22 cellular contexts compared by ENCODE assay signal in genomic region chr1:221437924-221438323, GRCh38.
DNase-seq lines count a peak whose midpoint lies in the region; ATAC-seq and TF ChIP-seq lines count a peak whose summit lies in the region.
"Had no signal": no experiment of that assay in that cellular context is flagged by ENCODE, and none has a peak within 500 bp of the region (broad histone marks: within the 10 kb centered on the region; RNA-seq: fewer than 3 reads in every experiment).

No MANE protein-coding gene starts in this region.

- CTCF ChIA-PET in activated CD8-positive, alpha-beta T cell treated with anti-CD3 and anti-CD28 coated beads for 36 hours (lab: Charles Lee) = interaction anchor here (1.4 to 2.2 kb wide), 2 partner anchors 8 to 174 kb away, joined by 4 to 7 read pairs; no protein-coding TSS in a partner anchor
- CTCF ChIA-PET in activated CD8-positive, alpha-beta T cell treated with anti-CD3 and anti-CD28 coated beads, Interleukin-2, amount 10 ng/mL, durations not matched to agents 7 days and 5 days (lab: Charles Lee) = no interaction called here
- CTCF ChIA-PET in Caco-2 (lab: Charles Lee) = no interaction called here

- H3K27ac ChIP-seq in psoas muscle = peak overlapping the region; percentile 89

- H3K36me3 ChIP-seq in psoas muscle (ENCODE audit: insufficient read depth in 1 of 2, low read depth in 1 of 2) (no peaks in the 10 kb centered on the region), Caco-2 (ENCODE audit: control insufficient read depth, insufficient read depth, low read length) (no peaks in the 10 kb centered on the region)

- H3K9me3 Mint-ChIP-seq in activated CD8-positive, alpha-beta T cell treated with anti-CD3 and anti-CD28 coated beads for 36 hours = no peaks in the 10 kb centered on the region
- H3K9me3 Mint-ChIP-seq in activated CD8-positive, alpha-beta T cell treated with anti-CD3 and anti-CD28 coated beads, Interleukin-2, amount 10 ng/mL, durations not matched to agents 7 days and 5 days (ENCODE audit: insufficient read depth) = no peaks in the 10 kb centered on the region
- H3K9me3 Mint-ChIP-seq in Caco-2 (ENCODE audit: unreplicated experiment) = no peaks in the 10 kb centered on the region
- H3K9me3 Mint-ChIP-seq: activated naive CD4-positive, alpha-beta T cell treated with anti-CD3 and anti-CD28 coated beads, Interleukin-2, amount 50 U/mL, for 72 hours; central memory CD8-positive, alpha-beta T cell; nephron progenitor cell; stimulated activated naive CD8-positive, alpha-beta T cell treated with anti-CD3 and anti-CD28 coated beads, Interleukin-15, amount 100 ng/mL, for 72 hours; T-helper 2 cell treated with Interferon-gamma antibody and Interleukin-4, amounts not matched to agents 5 μg/mL and 100 μg/mL, for 36 hours had no signal

- ATAC-seq in activated CD8-positive, alpha-beta T cell treated with anti-CD3 and anti-CD28 coated beads for 36 hours = no peak
- no peak for ATAC-seq in activated CD8-positive, alpha-beta T cell treated with anti-CD3 and anti-CD28 coated beads, Interleukin-2, amount 10 ng/mL, durations not matched to agents 7 days and 5 days
- ATAC-seq in SK-N-SH treated with all-trans-retinoic acid at 6 μM for 48 hours (0 out of 3 replicates have a peak, but pooled peaks have one; percentile 2), psoas muscle (no peak)
- ATAC-seq: activated naive CD4-positive, alpha-beta T cell treated with anti-CD3 and anti-CD28 coated beads, Interleukin-2, amount 50 U/mL, for 72 hours; Right ventricle myocardium inferior; stimulated activated naive CD8-positive, alpha-beta T cell treated with anti-CD3 and anti-CD28 coated beads, Interleukin-15, amount 100 ng/mL, for 72 hours had no signal

- peak overlapping the region; percentile 39 for H3K27ac Mint-ChIP-seq in activated CD8-positive, alpha-beta T cell treated with anti-CD3 and anti-CD28 coated beads for 36 hours
- H3K27ac Mint-ChIP-seq in activated CD8-positive, alpha-beta T cell treated with anti-CD3 and anti-CD28 coated beads, Interleukin-2, amount 10 ng/mL, durations not matched to agents 7 days and 5 days = no peak overlapping the region
- no peak overlapping the region for H3K27ac Mint-ChIP-seq in Caco-2 (ENCODE audit: unreplicated experiment)
- H3K27ac Mint-ChIP-seq: nephron progenitor cell; T-helper 2 cell treated with Interferon-gamma antibody and Interleukin-4, amounts not matched to agents 5 μg/mL and 100 μg/mL, for 36 hours had no signal

- H3K4me3 ChIP-seq in psoas muscle (no peak overlapping the region), Caco-2 (ENCODE audit: low read depth, low read length) (no peak overlapping the region)
- H3K4me3 ChIP-seq: lung had no signal

- TF ChIP-seq CTCF in activated CD8-positive, alpha-beta T cell treated with anti-CD3 and anti-CD28 coated beads for 36 hours (IDR thresholded peaks at IDR 0.05) = no peak
- TF ChIP-seq CTCF in psoas muscle (IDR thresholded peaks at IDR 0.05) (no peak), Caco-2 (IDR thresholded peaks at IDR 0.05; ENCODE audit: insufficient read depth in 1 of 2, low read depth in 1 of 2, low read length in 1 of 2, severe bottlenecking in 1 of 2, unreplicated experiment in 1 of 2) (no peak)

- no peaks in the 10 kb centered on the region for H3K36me3 Mint-ChIP-seq in activated CD8-positive, alpha-beta T cell treated with anti-CD3 and anti-CD28 coated beads for 36 hours (ENCODE audit: low read depth)
- no peaks in the 10 kb centered on the region for H3K36me3 Mint-ChIP-seq in activated CD8-positive, alpha-beta T cell treated with anti-CD3 and anti-CD28 coated beads, Interleukin-2, amount 10 ng/mL, durations not matched to agents 7 days and 5 days (ENCODE audit: low read depth)
- H3K36me3 Mint-ChIP-seq in Caco-2 (ENCODE audit: insufficient read depth, unreplicated experiment) = no peaks in the 10 kb centered on the region
- H3K36me3 Mint-ChIP-seq: activated naive CD4-positive, alpha-beta T cell treated with anti-CD3 and anti-CD28 coated beads, Interleukin-2, amount 50 U/mL, for 72 hours; CD4-positive, CD25-positive, alpha-beta regulatory T cell had no signal

- no TSS peak for BruUV-seq in Caco-2 (replicated peaks; lab: Mats Ljungman, UMichigan)

- POLR2A ChIA-PET in activated CD8-positive, alpha-beta T cell treated with anti-CD3 and anti-CD28 coated beads for 36 hours (lab: Charles Lee) = no interaction called here
- POLR2A ChIA-PET in activated CD8-positive, alpha-beta T cell treated with anti-CD3 and anti-CD28 coated beads, Interleukin-2, amount 10 ng/mL, durations not matched to agents 7 days and 5 days (lab: Charles Lee) = no interaction called here
- POLR2A ChIA-PET in Caco-2 (lab: Charles Lee) = no interaction called here

- H3K27me3 Mint-ChIP-seq in activated CD8-positive, alpha-beta T cell treated with anti-CD3 and anti-CD28 coated beads for 36 hours = peaks cover 7% of the 10 kb centered on the region
- peaks cover 3% of the 10 kb centered on the region for H3K27me3 Mint-ChIP-seq in activated CD8-positive, alpha-beta T cell treated with anti-CD3 and anti-CD28 coated beads, Interleukin-2, amount 10 ng/mL, durations not matched to agents 7 days and 5 days (ENCODE audit: low read depth)
- H3K27me3 Mint-ChIP-seq in Caco-2 (ENCODE audit: insufficient read depth, unreplicated experiment) = peaks cover 7% of the 10 kb centered on the region

- peaks cover 14% of the 10 kb centered on the region for H3K4me1 ChIP-seq in psoas muscle
- no peaks in the 10 kb centered on the region for H3K4me1 ChIP-seq in Caco-2

- H3K27me3 ChIP-seq in psoas muscle (ENCODE audit: insufficient read depth in 3 of 3, low read length in 2 of 3) = no peaks in the 10 kb centered on the region
- H3K27me3 ChIP-seq in Caco-2 (replicated peaks; ENCODE audit: control insufficient read depth, insufficient read depth, low read length) = no peaks in the 10 kb centered on the region

- 93 to 94% (median 93%) methylated on average over 5 of the region's 5 CpGs for WGBS in psoas muscle, 3 donors

- H3K9me3 ChIP-seq in psoas muscle = no peaks in the 10 kb centered on the region
- no peaks in the 10 kb centered on the region for H3K9me3 ChIP-seq in Caco-2

- no peak for DNase-seq in activated CD8-positive, alpha-beta T cell treated with anti-CD3 and anti-CD28 coated beads for 36 hours
- DNase-seq in activated CD8-positive, alpha-beta T cell treated with anti-CD3 and anti-CD28 coated beads, Interleukin-2, amount 10 ng/mL, durations not matched to agents 7 days and 5 days = no peak
- DNase-seq in fibroblast of peridontal ligament (ENCODE audit: extremely low read depth) (peak; percentile 38), psoas muscle (no peak), DMS79 treated with DMSO at 0.1 percent for 48 hours (lab: John Stamatoyannopoulos, UW) (no peak), T1000 (lab: John Stamatoyannopoulos, UW) (no peak), Caco-2 (no peak)
- DNase-seq: activated CD4-positive, CD25-positive, alpha-beta regulatory T cell treated with anti-CD3 and anti-CD28 coated beads, Interleukin-2, amount 50 U/mL, for 72 hours; activated CD8-positive, alpha-beta memory T cell treated with anti-CD3 and anti-CD28 coated beads, Interleukin-2, amount 50 U/mL, for 48 hours; Karpas-422; NCI-H1417; NCI-H226; nephron progenitor cell; NK-92 treated with Interleukin-12 subunit alpha and Interleukin-12 subunit beta, amount 100 ng/mL, for 24 hours; stimulated activated naive CD8-positive, alpha-beta T cell treated with anti-CD3 and anti-CD28 coated beads, Interleukin-15, amount 100 ng/mL, for 72 hours had no signal

- no peak overlapping the region for H3K4me3 Mint-ChIP-seq in activated CD8-positive, alpha-beta T cell treated with anti-CD3 and anti-CD28 coated beads for 36 hours
- H3K4me3 Mint-ChIP-seq in activated CD8-positive, alpha-beta T cell treated with anti-CD3 and anti-CD28 coated beads, Interleukin-2, amount 10 ng/mL, durations not matched to agents 7 days and 5 days = no peak overlapping the region
- H3K4me3 Mint-ChIP-seq in Caco-2 (ENCODE audit: unreplicated experiment) = no peak overlapping the region
- H3K4me3 Mint-ChIP-seq: CD4-positive, CD25-positive, alpha-beta regulatory T cell; central memory CD8-positive, alpha-beta T cell; nephron progenitor cell; stimulated activated naive CD8-positive, alpha-beta T cell treated with anti-CD3 and anti-CD28 coated beads, Interleukin-15, amount 100 ng/mL, for 72 hours; T-helper 2 cell treated with Interferon-gamma antibody and Interleukin-4, amounts not matched to agents 5 μg/mL and 100 μg/mL, for 36 hours had no signal

- H3K4me1 Mint-ChIP-seq in activated CD8-positive, alpha-beta T cell treated with anti-CD3 and anti-CD28 coated beads for 36 hours (ENCODE audit: low read depth) = peaks cover 39% of the 10 kb centered on the region
- peaks cover 21% of the 10 kb centered on the region for H3K4me1 Mint-ChIP-seq in activated CD8-positive, alpha-beta T cell treated with anti-CD3 and anti-CD28 coated beads, Interleukin-2, amount 10 ng/mL, durations not matched to agents 7 days and 5 days (ENCODE audit: low read depth)
- H3K4me1 Mint-ChIP-seq in Caco-2 (ENCODE audit: low read depth, unreplicated experiment) = no peaks in the 10 kb centered on the region

- intact Hi-C loops in activated CD8-positive, alpha-beta T cell treated with anti-CD3 and anti-CD28 coated beads for 36 hours (cut with micrococcal nuclease) = loop anchor here (5.0 to 10.0 kb wide), 2 partner anchors 173 to 556 kb away; no protein-coding TSS in a partner anchor
- intact Hi-C loops in psoas muscle (cut with DNase I) = loop anchor here (5.0 to 10.0 kb wide), 3 partner anchors 176 to 633 kb away; no protein-coding TSS in a partner anchor
- intact Hi-C loops in Caco-2 (cut with micrococcal nuclease; ENCODE audit: unreplicated experiment) = no loop called here

TF ChIP-seq in SK-N-SH treated with all-trans-retinoic acid at 6 μM for 48 hours, 23 proteins besides CTCF, POLR2A, EP300 and RAD21 (continues in another document):
- no peak for TF ChIP-seq CSRNP3 (CRISPR knock-in tag; IDR thresholded peaks at IDR 0.05)
- TF ChIP-seq TOX (CRISPR knock-in tag; IDR thresholded peaks at IDR 0.05; ENCODE audit: borderline replicate concordance) = no peak
